Comparison of ENCODE assay signal across 36 cellular contexts in the genomic region with DNA sequence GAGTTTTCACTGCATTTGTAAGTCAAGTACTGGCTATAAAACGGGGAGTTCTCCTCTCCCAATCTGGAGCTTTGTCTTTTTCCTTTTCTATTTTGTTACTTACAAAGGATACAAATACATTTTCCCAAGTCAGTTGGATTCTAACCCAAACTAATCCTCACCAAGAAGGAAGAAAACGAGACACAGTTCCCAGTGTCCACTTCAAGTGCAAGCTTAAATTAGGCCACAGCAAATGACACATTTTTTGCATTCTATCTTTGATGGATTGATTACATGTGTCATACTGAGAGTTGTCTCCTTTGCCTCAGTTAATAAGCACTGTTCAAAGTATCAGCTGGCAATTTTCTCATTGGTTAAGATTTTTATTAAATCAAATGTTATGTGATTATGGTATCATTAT.
"Had no signal": no experiment of that assay in that cellular context is flagged by ENCODE, and none has a peak within 500 bp of the region (broad histone marks: within the 10 kb centered on the region; RNA-seq: fewer than 3 reads in every experiment).

No MANE protein-coding gene starts in this region.

- FAIRE-seq: bronchial epithelial cell had no signal

- H3K4me3 ChIP-seq: Peyer's patch had no signal

- H3K9me3 ChIP-seq: Peyer's patch had no signal

- DNase-seq: activated B cell treated with CpG ODN at 0.5 μM for 24 hours; activated CD4-positive, alpha-beta memory T cell treated with anti-CD3 and anti-CD28 coated beads for 36 hours; activated CD4-positive, alpha-beta T cell treated with anti-CD3 and anti-CD28 coated beads for 4 hours; activated CD4-positive, alpha-beta T cell treated with anti-CD3 and anti-CD28 coated beads, Interleukin-2, amount 50 U/mL, for 1 hour; activated CD4-positive, CD25-positive, alpha-beta regulatory T cell treated with anti-CD3 and anti-CD28 coated beads, Interleukin-2, amount 50 U/mL, for 72 hours; activated CD8-positive, alpha-beta memory T cell treated with anti-CD3 and anti-CD28 coated beads, Interleukin-2, amount 50 U/mL, for 4 hours; activated effector memory CD4-positive, alpha-beta T cell treated with Interleukin-2 at 50 U/mL for 16 hours; activated naive CD4-positive, alpha-beta T cell treated with anti-CD3 and anti-CD28 coated beads, Interleukin-2, amount 10 ng/mL, durations not matched to agents 7 days and 5 days; activated naive CD8-positive, alpha-beta T cell treated with anti-CD3 and anti-CD28 coated beads, Interleukin-2, amount 50 U/mL, for 24 hours; activated T-cell treated with anti-CD3 and anti-CD28 coated beads for 4 hours; activated T-cell treated with anti-CD3 and anti-CD28 coated beads, Interleukin-2, amount 50 U/mL, for 48 hours; anterior cingulate cortex; caudate nucleus; cerebellar nuclear complex; cortex of kidney; KG1; MM.1S; MV-4-11; NCI-H1092; NCI-H1436 treated with DMSO at 0.1 percent for 48 hours; NCI-H1694 treated with DMSO at 0.1 percent for 48 hours; NCI-H2171 treated with DMSO at 0.1 percent for 48 hours; NCI-H2227 treated with DMSO at 0.1 percent for 48 hours; NCI-H446; NCI-H524 treated with DMSO at 0.1 percent for 48 hours; NK-92 treated with Interleukin-12 subunit alpha and Interleukin-12 subunit beta, amount 100 ng/mL, for 24 hours; PC-3; Peyer's patch; RPMI8226; SHP77 treated with DMSO at 0.1 percent for 48 hours; SW 1271; T-helper 1 cell; T-helper 2 cell; T-helper 9 cell had no signal

- H3K27ac ChIP-seq: Peyer's patch, VCaP had no signal

- H3K27me3 ChIP-seq: Peyer's patch had no signal

- ATAC-seq: activated naive CD8-positive, alpha-beta T cell treated with anti-CD3 and anti-CD28 coated beads, Interleukin-2, amount 50 U/mL, for 24 hours; PC-3 had no signal

- H3K36me3 ChIP-seq: Peyer's patch had no signal

- H3K4me1 ChIP-seq: Peyer's patch had no signal
